ENCODE assay signal across 9 cellular contexts in genomic region chr19:18832331-18833140, GRCh38. TPM values are rescaled to one million over a fixed set of nuclear protein-coding genes. Genes with fewer than 3 reads are reported as not detected.
A peak's percentile ranks its signal among the peaks of the same experiment; 100 is the strongest.
DNase-seq lines count a peak whose midpoint lies in the region; ATAC-seq and TF ChIP-seq lines count a peak whose summit lies in the region.
"Had no signal": no experiment of that assay in that cellular context is flagged by ENCODE, and none has a peak within 500 bp of the region (broad histone marks: within the 10 kb centered on the region; RNA-seq: fewer than 3 reads in every experiment).

No MANE protein-coding gene starts in this region.

- no peaks in the 10 kb centered on the region for H3K9me3 ChIP-seq in CD4-positive, alpha-beta T cell (ENCODE audit: control insufficient read depth, low read length)

- H3K9me3 Mint-ChIP-seq in CD4-positive, alpha-beta T cell = no peaks in the 10 kb centered on the region
- peaks cover 0 to 2% of the 10 kb centered on the region in 2 donors for H3K9me3 Mint-ChIP-seq in natural killer cell

- peaks cover 44% of the 10 kb centered on the region for H3K4me1 Mint-ChIP-seq in CD4-positive, alpha-beta T cell (ENCODE audit: low read depth)
- H3K4me1 Mint-ChIP-seq in natural killer cell = peaks cover 43 to 44% of the 10 kb centered on the region in 2 donors

- POLR2A ChIA-PET in CD4-positive, alpha-beta T cell (lab: Charles Lee) = interaction anchor here (0.6 to 2.2 kb wide), 16 partner anchors 9 to 973 kb away, joined by 3 to 22 read pairs (median 8); partner anchors contain the start of genes COPE, DDX49, ELL and FKBP8

- intact Hi-C loops in CD4-positive, alpha-beta T cell (cut with DNase I, micrococcal nuclease) = loop anchor here in 1 of 2 experiments (1.0 to 5.0 kb wide), 7 partner anchors 85 to 630 kb away; partner anchors contain the start of genes COPE, CRTC1, DDX49 and ELL
- intact Hi-C loops in natural killer cell (cut with micrococcal nuclease) = loop anchor here (5.0 kb wide), 1 partner anchor 310 kb away; the partner anchor contains the start of gene ELL

- peak overlapping the region; percentile 81 for H3K27ac ChIP-seq in CD4-positive, alpha-beta T cell (ENCODE audit: low read depth, low read length)
- H3K27ac ChIP-seq in VCaP = peak overlapping the region; percentile 93

- H3K4me3 Mint-ChIP-seq in CD4-positive, alpha-beta T cell = peak overlapping the region; percentile 89
- H3K4me3 Mint-ChIP-seq in natural killer cell = peak overlapping the region; percentile 93

- no peaks in the 10 kb centered on the region for H3K27me3 Mint-ChIP-seq in CD4-positive, alpha-beta T cell
- H3K27me3 Mint-ChIP-seq in natural killer cell (ENCODE audit: low read depth in 2 of 2) = peaks cover 2 to 4% of the 10 kb centered on the region in 2 donors

- peak in 1 of 10 experiments; percentile 17 for DNase-seq in CD4-positive, alpha-beta T cell
- DNase-seq in epithelial cell of proximal tubule (ENCODE audit: low read depth) (no peak), natural killer cell (no peak), LoVo (ENCODE audit: low spot score) (no peak), NCI-H2227 (lab: John Stamatoyannopoulos, UW; ENCODE audit: unreplicated experiment) (no peak)

- ATAC-seq in CD4-positive, alpha-beta T cell (ENCODE audit: poor library complexity) = peak; percentile 47
- ATAC-seq in GM19351 (IDR thresholded peaks at IDR 0.05; ENCODE audit: unreplicated experiment) (peak; percentile 22), HG03342 (IDR thresholded peaks at IDR 0.05; ENCODE audit: unreplicated experiment) (peak; percentile 25), natural killer cell (peak; percentile 38 to 44 (median 41))

- TF ChIP-seq CTCF in CD4-positive, alpha-beta T cell (IDR thresholded peaks at IDR 0.05) = no peak
- no peak; the same call in 1 of the 2 replicates for TF ChIP-seq CTCF in VCaP (conservative IDR thresholded peaks at IDR 0.05)
- TF ChIP-seq CTCF in epithelial cell of proximal tubule (conservative IDR thresholded peaks at IDR 0.05; ENCODE audit: low read depth, low read length) = peak; percentile 33
- TF ChIP-seq CTCF in natural killer cell (IDR thresholded peaks at IDR 0.05) = no peak

- CTCF ChIA-PET in CD4-positive, alpha-beta T cell (lab: Charles Lee) = interaction anchor here (1.0 to 2.3 kb wide), 4 partner anchors 9 to 238 kb away, joined by 3 to 15 read pairs (median 4); no protein-coding TSS in a partner anchor

- H3K36me3 Mint-ChIP-seq in CD4-positive, alpha-beta T cell (ENCODE audit: low read depth) = peaks cover 42% of the 10 kb centered on the region
- H3K36me3 Mint-ChIP-seq in natural killer cell = no peaks in the 10 kb centered on the region

- peak overlapping the region; percentile 68 for H3K4me3 ChIP-seq in epithelial cell of proximal tubule (ENCODE audit: low read depth, low read length)

- H3K27me3 ChIP-seq in CD4-positive, alpha-beta T cell (ENCODE audit: control insufficient read depth, insufficient read depth, low read length) = no peaks in the 10 kb centered on the region

- peak overlapping the region; percentile 88 for H3K27ac Mint-ChIP-seq in CD4-positive, alpha-beta T cell
- H3K27ac Mint-ChIP-seq in natural killer cell = peak overlapping the region; percentile 89 to 91

RNA-seq across cellular contexts. Expression of gene UPF1, which starts 0.8 kb away (rescaled TPM):
- total RNA-seq in CD4-positive, alpha-beta T cell = 100 to 1,000 TPM; 146 to 150 TPM
- total RNA-seq in epithelial cell of proximal tubule (46.5 and 63.7 TPM in 2 replicates), natural killer cell (100 to 1,000 TPM; 123 to 140 (median 138) TPM)

RNA-seq across cellular contexts. Expression of gene COMP, which starts 41.4 kb away (rescaled TPM):
- not detected for total RNA-seq in CD4-positive, alpha-beta T cell
- total RNA-seq in epithelial cell of proximal tubule (not detected in 2 replicates), natural killer cell (not detected)
- total RNA-seq: T-helper 2 cell treated with Interferon-gamma antibody and Interleukin-4, amounts not matched to agents 100 ng/mL and 5 ng/mL, for 36 hours had no signal
